ENCODE assay signal across 2 cellular contexts in genomic region chr19:33407140-33407551, GRCh38.
TF ChIP-seq lines count a peak whose summit lies in the region.

No MANE protein-coding gene starts in this region.

TF ChIP-seq in A549, 52 proteins besides CTCF, POLR2A, EP300 and RAD21 (continued from another document):
- TF ChIP-seq, protein P1, sequence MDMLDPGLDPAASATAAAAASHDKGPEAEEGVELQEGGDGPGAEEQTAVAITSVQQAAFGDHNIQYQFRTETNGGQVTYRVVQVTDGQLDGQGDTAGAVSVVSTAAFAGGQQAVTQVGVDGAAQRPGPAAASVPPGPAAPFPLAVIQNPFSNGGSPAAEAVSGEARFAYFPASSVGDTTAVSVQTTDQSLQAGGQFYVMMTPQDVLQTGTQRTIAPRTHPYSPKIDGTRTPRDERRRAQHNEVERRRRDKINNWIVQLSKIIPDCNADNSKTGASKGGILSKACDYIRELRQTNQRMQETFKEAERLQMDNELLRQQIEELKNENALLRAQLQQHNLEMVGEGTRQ (IDR thresholded peaks at IDR 0.05): 0 out of 2 replicates have a peak, but pooled peaks have one; percentile 40
- TF ChIP-seq MAX (IDR thresholded peaks at IDR 0.05): 0 out of 2 replicates have a peak, but pooled peaks have one; percentile 4

TF ChIP-seq in GM23338, 12 proteins besides CTCF, POLR2A, EP300 and RAD21 (continued from another document):
- TF ChIP-seq POLR2AphosphoS5 (IDR thresholded peaks at IDR 0.05; ENCODE audit: low read depth) (no peak), ETS1 (IDR thresholded peaks at IDR 0.05) (no peak), STAT1 (IDR thresholded peaks at IDR 0.05; ENCODE audit: unreplicated experiment) (no peak), ZNF114 (CRISPR knock-in tag; IDR thresholded peaks at IDR 0.05) (no peak)
